ENCODE assay signal across 17 cellular contexts in genomic region chr3:11452312-11452711, GRCh38.
"Had no signal": no experiment of that assay in that cellular context is flagged by ENCODE, and none has a peak within 500 bp of the region (broad histone marks: within the 10 kb centered on the region; RNA-seq: fewer than 3 reads in every experiment).

No MANE protein-coding gene starts in this region.

- ATAC-seq: stimulated activated effector memory CD8-positive, alpha-beta T cell treated with anti-CD3 and anti-CD28 coated beads, Interleukin-12 subunit alpha, Interleukin-12 subunit beta, amount 100 ng/mL, for 72 hours; stimulated activated naive CD8-positive, alpha-beta T cell treated with anti-CD3 and anti-CD28 coated beads, Interleukin-15, amount 100 ng/mL, for 72 hours had no signal

- H3K9ac ChIP-seq: neural progenitor cell had no signal

- H3K4me3 ChIP-seq: neural progenitor cell, tibial artery had no signal

- H3K9me3 ChIP-seq: tibial artery had no signal

- DNase-seq: activated CD4-positive, alpha-beta memory T cell treated with anti-CD3 and anti-CD28 coated beads for 36 hours; activated CD4-positive, alpha-beta T cell treated with anti-CD3 and anti-CD28 coated beads for 48 hours; activated naive CD4-positive, alpha-beta T cell treated with Interleukin-2 at 50 U/mL for 16 hours; activated naive CD8-positive, alpha-beta T cell treated with anti-CD3 and anti-CD28 coated beads for 36 hours; activated T-cell treated with anti-CD3 and anti-CD28 coated beads, Interleukin-2, amount 50 U/mL, for 48 hours; cortex of kidney; effector CD8-positive, alpha-beta T cell; erythroblast; foreskin fibroblast; naive B cell; retina; stimulated activated CD4-positive, alpha-beta T cell treated with anti-CD3 and anti-CD28 coated beads, Interleukin-1b, Interleukin-23, amount 100 ng/mL, for 48 hours; stimulated activated naive CD8-positive, alpha-beta T cell treated with anti-CD3 and anti-CD28 coated beads, Interleukin-15, amount 100 ng/mL, for 72 hours; T1000; tibial artery had no signal

- H3K36me3 ChIP-seq: neural progenitor cell, tibial artery had no signal

- H3K27me3 ChIP-seq: neural progenitor cell, tibial artery had no signal
